ENCODE assay signal across 31 cellular contexts in the genomic region with DNA sequence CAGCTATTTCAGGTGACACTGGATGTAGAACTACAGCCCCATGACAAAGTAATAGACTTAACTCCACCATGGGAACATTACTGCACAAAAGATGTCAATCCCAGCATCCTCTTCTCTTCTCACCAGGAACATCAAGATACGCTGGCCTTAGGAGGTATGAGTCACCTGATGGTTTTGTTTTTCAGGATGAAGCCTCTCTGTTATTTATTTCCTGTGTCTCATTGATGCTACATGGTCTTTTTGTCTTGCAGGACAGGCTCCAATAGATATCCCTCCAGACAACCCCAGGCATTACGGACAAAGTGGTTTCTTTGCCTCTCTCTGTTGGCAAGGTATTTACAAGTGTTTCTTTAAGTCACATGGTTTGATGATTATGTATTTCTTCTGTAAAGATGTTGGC. TPM values are rescaled to one million over a fixed set of nuclear protein-coding genes. Genes with fewer than 3 reads are reported as not detected.
DNase-seq lines count a peak whose midpoint lies in the region; ATAC-seq, FAIRE-seq and TF ChIP-seq lines count a peak whose summit lies in the region.
"Had no signal": no experiment of that assay in that cellular context is flagged by ENCODE, and none has a peak within 500 bp of the region (broad histone marks: within the 10 kb centered on the region; RNA-seq: fewer than 3 reads in every experiment).

No MANE protein-coding gene starts in this region.

- H3K4me1 Mint-ChIP-seq in activated CD8-positive, alpha-beta memory T cell treated with anti-CD3 and anti-CD28 coated beads, Interleukin-2, amount 10 ng/mL, durations not matched to agents 7 days and 5 days, result peaks cover 52% of the 10 kb centered on the region

- H3K9me3 Mint-ChIP-seq in activated CD8-positive, alpha-beta memory T cell treated with anti-CD3 and anti-CD28 coated beads, Interleukin-2, amount 10 ng/mL, durations not matched to agents 7 days and 5 days (ENCODE audit: low read depth), result peaks cover 2% of the 10 kb centered on the region
- H3K9me3 Mint-ChIP-seq: stimulated activated naive CD8-positive, alpha-beta T cell treated with anti-CD3 and anti-CD28 coated beads, Interleukin-15, Interleukin-2, amounts not matched to agents 100 ng/mL and 50 ng/mL, for 24 hours; T-cell had no signal

- H3K4me3 Mint-ChIP-seq in activated CD8-positive, alpha-beta memory T cell treated with anti-CD3 and anti-CD28 coated beads, Interleukin-2, amount 10 ng/mL, durations not matched to agents 7 days and 5 days, result no peak overlapping the region
- H3K4me3 Mint-ChIP-seq: CD4-positive, alpha-beta T cell; naive thymus-derived CD8-positive, alpha-beta T cell; stimulated activated naive CD8-positive, alpha-beta T cell treated with anti-CD3 and anti-CD28 coated beads, Interleukin-15, Interleukin-2, amounts not matched to agents 100 ng/mL and 50 ng/mL, for 24 hours; T-cell had no signal

- peaks cover 49% of the 10 kb centered on the region for H3K36me3 Mint-ChIP-seq in activated CD8-positive, alpha-beta memory T cell treated with anti-CD3 and anti-CD28 coated beads, Interleukin-2, amount 10 ng/mL, durations not matched to agents 7 days and 5 days
- H3K36me3 Mint-ChIP-seq: activated naive CD4-positive, alpha-beta T cell treated with anti-CD3 and anti-CD28 coated beads, Interleukin-2, amount 50 U/mL, for 72 hours had no signal

- H3K27me3 ChIP-seq in bronchial epithelial cell (ENCODE audit: control insufficient read depth, insufficient read depth, low read length) (no peaks in the 10 kb centered on the region), Peyer's patch (no peaks in the 10 kb centered on the region)
- H3K27me3 ChIP-seq: cardiac muscle cell, MG63, SJSA1, uterus had no signal

- TF ChIP-seq CTCF in bronchial epithelial cell (IDR thresholded peaks at IDR 0.05; ENCODE audit: insufficient read depth, low read length, severe bottlenecking) (no peak), Peyer's patch (IDR thresholded peaks at IDR 0.05) (no peak)

- DNase-seq in activated CD8-positive, alpha-beta memory T cell treated with anti-CD3 and anti-CD28 coated beads, Interleukin-2, amount 10 ng/mL, durations not matched to agents 7 days and 5 days, result no peak
- DNase-seq in activated CD8-positive, alpha-beta memory T cell treated with anti-CD3 and anti-CD28 coated beads for 24 hours, result no peak
- DNase-seq in RPMI7951 (ENCODE audit: low read depth) (peak; percentile 33), bronchial epithelial cell (ENCODE audit: low read depth) (peak; percentile 38), lung microvascular endothelial cell (ENCODE audit: low read depth in 2 of 2) (peak; percentile 15 to 43), Peyer's patch (no peak), NCI-H2171 treated with DMSO at 0.1 percent for 48 hours (lab: John Stamatoyannopoulos, UW) (no peak), NCI-H510A treated with DMSO at 0.1 percent for 48 hours (lab: John Stamatoyannopoulos, UW) (no peak)
- DNase-seq: activated CD4-positive, alpha-beta T cell treated with anti-CD3 and anti-CD28 coated beads for 1 hour; AML-193; CD4-positive, alpha-beta T cell; hypothalamus; left ventricle myocardium inferior; MG63; midbrain; naive thymus-derived CD8-positive, alpha-beta T cell; NCI-H1105 treated with DMSO at 0.1 percent for 48 hours; NCI-H1930; NCI-H69; RPMI8226; T-cell; uterus had no signal

- H3K4me3 ChIP-seq in bronchial epithelial cell (ENCODE audit: low read depth, low read length) (no peak overlapping the region), Peyer's patch (no peak overlapping the region)
- H3K4me3 ChIP-seq: A549, cardiac muscle cell, coronary artery, left ventricle myocardium inferior, MG63, SJSA1, uterus had no signal

- H3K27me3 Mint-ChIP-seq in activated CD8-positive, alpha-beta memory T cell treated with anti-CD3 and anti-CD28 coated beads, Interleukin-2, amount 10 ng/mL, durations not matched to agents 7 days and 5 days, result no peaks in the 10 kb centered on the region
- H3K27me3 Mint-ChIP-seq: CD4-positive, alpha-beta T cell; naive thymus-derived CD8-positive, alpha-beta T cell; stimulated activated naive CD8-positive, alpha-beta T cell treated with anti-CD3 and anti-CD28 coated beads, Interleukin-15, Interleukin-2, amounts not matched to agents 100 ng/mL and 50 ng/mL, for 24 hours had no signal

- no peak overlapping the region for H3K27ac ChIP-seq in Peyer's patch
- H3K27ac ChIP-seq: A549, cardiac muscle cell, coronary artery, left ventricle myocardium inferior, SJSA1, uterus had no signal

- no peaks in the 10 kb centered on the region for H3K4me1 ChIP-seq in Peyer's patch
- H3K4me1 ChIP-seq: A549, left ventricle myocardium inferior, uterus had no signal

- H3K36me3 ChIP-seq in bronchial epithelial cell (ENCODE audit: control insufficient read depth, insufficient read depth, low read length) (no peaks in the 10 kb centered on the region), Peyer's patch (no peaks in the 10 kb centered on the region)
- H3K36me3 ChIP-seq: MG63, SJSA1, uterus had no signal

- no peak for TF ChIP-seq POLR2A in Peyer's patch (IDR thresholded peaks at IDR 0.05)

- H3K9me3 ChIP-seq in Peyer's patch, result no peaks in the 10 kb centered on the region
- H3K9me3 ChIP-seq: A549, left ventricle myocardium inferior, MG63, SJSA1, uterus had no signal

- no peak for ATAC-seq in activated CD8-positive, alpha-beta memory T cell treated with anti-CD3 and anti-CD28 coated beads, Interleukin-2, amount 10 ng/mL, durations not matched to agents 7 days and 5 days
- ATAC-seq: A549; naive thymus-derived CD8-positive, alpha-beta T cell; T-cell had no signal

- CTCF ChIA-PET in activated CD8-positive, alpha-beta memory T cell treated with anti-CD3 and anti-CD28 coated beads, Interleukin-2, amount 10 ng/mL, durations not matched to agents 7 days and 5 days (lab: Charles Lee), result no interaction called here

- H3K27ac Mint-ChIP-seq in activated CD8-positive, alpha-beta memory T cell treated with anti-CD3 and anti-CD28 coated beads, Interleukin-2, amount 10 ng/mL, durations not matched to agents 7 days and 5 days, result peak overlapping the region; percentile 42
- H3K27ac Mint-ChIP-seq: CD4-positive, alpha-beta T cell; naive thymus-derived CD8-positive, alpha-beta T cell; stimulated activated naive CD8-positive, alpha-beta T cell treated with anti-CD3 and anti-CD28 coated beads, Interleukin-15, Interleukin-2, amounts not matched to agents 100 ng/mL and 50 ng/mL, for 24 hours; T-cell had no signal

- no peak for FAIRE-seq in bronchial epithelial cell (lab: Jason Lieb, UNC)
- FAIRE-seq: A549, D721Med, GM12891, H54 had no signal

RNA-seq across cellular contexts. Expression of a gene that starts 31.2 kb away (rescaled TPM):
- 1 to 10 TPM; 2.2 to 3.7 TPM for total RNA-seq in activated CD8-positive, alpha-beta memory T cell treated with anti-CD3 and anti-CD28 coated beads, Interleukin-2, amount 10 ng/mL, durations not matched to agents 7 days and 5 days
- total RNA-seq in RPMI7951 (2014; rRNA removed; shearing (Covaris generic)), result 8.5 and 10.9 TPM in 2 replicates
- total RNA-seq in bronchial epithelial cell, result 9.5 and 15.5 TPM in 2 replicates
- total RNA-seq in lung microvascular endothelial cell, result 24.8 and 34.3 TPM in 2 replicates
- total RNA-seq in Peyer's patch, result 10 to 100 TPM in 2 of 4 donors, 1 to 10 TPM in 2; 4.1 to 22.0 (median 9.9) TPM

RNA-seq across cellular contexts. Expression of a gene that starts 31.2 kb away (rescaled TPM):
- total RNA-seq in activated CD8-positive, alpha-beta memory T cell treated with anti-CD3 and anti-CD28 coated beads, Interleukin-2, amount 10 ng/mL, durations not matched to agents 7 days and 5 days, result 10 to 100 TPM; 23.8 to 27.3 TPM
- 42.7 and 56.4 TPM in 2 replicates for total RNA-seq in RPMI7951 (2014; rRNA removed; shearing (Covaris generic))
- total RNA-seq in bronchial epithelial cell, result 27.9 and 37.4 TPM in 2 replicates
- total RNA-seq in lung microvascular endothelial cell, result 44.7 and 57.3 TPM in 2 replicates
- 10 to 100 TPM; 19.8 to 52.5 (median 40.3) TPM for total RNA-seq in Peyer's patch

Comparison
In these comparisons a context has a peak if more than half of its experiments do, and no peak if none do; other contexts are left out.
1. DNase-seq: peak in RPMI7951 (single experiment), bronchial epithelial cell (single experiment) and lung microvascular endothelial cell (2 of 2); none in activated CD8-positive, alpha-beta memory T cell treated with anti-CD3 and anti-CD28 coated beads, Interleukin-2, amount 10 ng/mL, durations not matched to agents 7 days and 5 days (single experiment), activated CD8-positive, alpha-beta memory T cell treated with anti-CD3 and anti-CD28 coated beads for 24 hours (single experiment), Peyer's patch (0 of 3), NCI-H2171 treated with DMSO at 0.1 percent for 48 hours (single experiment) and NCI-H510A treated with DMSO at 0.1 percent for 48 hours (single experiment).